2 cellular contexts compared by ENCODE assay signal in the genomic region with DNA sequence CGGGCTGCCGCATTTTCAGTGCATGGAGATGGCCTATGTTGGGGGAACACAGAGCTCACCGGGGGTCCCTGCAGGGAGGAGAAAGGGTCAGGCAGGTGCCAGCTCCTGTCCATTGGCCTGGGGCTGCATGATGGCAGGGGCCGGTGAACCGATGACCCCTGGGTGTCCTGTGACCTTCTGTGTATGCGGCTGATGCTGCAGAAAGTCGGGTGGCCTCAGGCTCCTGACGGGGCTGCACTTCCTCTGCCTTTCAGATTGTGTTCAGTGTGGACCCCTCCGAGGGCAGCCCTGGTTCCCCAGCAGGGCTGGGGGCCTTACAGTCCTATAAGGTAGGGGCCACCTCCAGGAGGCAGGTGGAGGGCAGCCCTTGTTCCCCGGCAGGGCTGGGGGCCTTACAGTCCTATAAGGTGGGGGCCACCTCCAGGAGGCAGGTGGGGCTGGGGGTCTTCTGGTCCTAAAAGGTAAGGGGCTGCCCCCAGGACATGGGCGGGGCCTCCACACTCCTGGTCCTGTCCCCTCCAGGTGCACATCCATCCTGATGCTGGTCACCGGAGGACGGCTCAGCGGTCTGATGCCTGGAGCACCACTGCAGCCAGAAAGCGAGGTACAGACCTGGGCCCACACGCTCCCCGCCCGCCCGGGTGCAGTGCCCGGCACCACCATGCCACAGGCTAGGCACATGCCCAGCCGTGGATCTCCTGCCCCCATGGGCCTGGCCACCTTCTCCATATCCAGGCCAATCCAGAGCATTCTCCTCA.
TF ChIP-seq lines count a peak whose summit lies in the region.

No MANE protein-coding gene starts in this region.

TF ChIP-seq in HepG2, 621 proteins besides CTCF, POLR2A, EP300 and RAD21:
- peak; percentile 33; the same call in 1 of the 2 replicates for TF ChIP-seq POLR2G (IDR thresholded peaks at IDR 0.05; ENCODE audit: low read depth, low read length)
- TF ChIP-seq ZBTB7A (CRISPR knock-in tag; IDR thresholded peaks at IDR 0.05), result no peak
- TF ChIP-seq ZC3H13 (CRISPR knock-in tag; IDR thresholded peaks at IDR 0.05), result 0 out of 2 replicates have a peak, but pooled peaks have one; percentile 43
- 0 out of 2 replicates have a peak, but pooled peaks have one; percentile 36 for TF ChIP-seq AKAP8 (CRISPR knock-in tag; IDR thresholded peaks at IDR 0.05)
- TF ChIP-seq AGO2 (optimal IDR thresholded peaks at IDR 0.05; ENCODE audit: low read depth, low read length), result peak; percentile 72
- TF ChIP-seq, protein P1, sequence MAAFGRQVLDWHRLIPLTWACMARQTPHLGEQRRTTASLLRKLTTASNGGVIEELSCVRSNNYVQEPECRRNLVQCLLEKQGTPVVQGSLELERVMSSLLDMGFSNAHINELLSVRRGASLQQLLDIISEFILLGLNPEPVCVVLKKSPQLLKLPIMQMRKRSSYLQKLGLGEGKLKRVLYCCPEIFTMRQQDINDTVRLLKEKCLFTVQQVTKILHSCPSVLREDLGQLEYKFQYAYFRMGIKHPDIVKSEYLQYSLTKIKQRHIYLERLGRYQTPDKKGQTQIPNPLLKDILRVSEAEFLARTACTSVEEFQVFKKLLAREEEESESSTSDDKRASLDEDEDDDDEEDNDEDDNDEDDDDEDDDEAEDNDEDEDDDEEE (CRISPR knock-in tag; IDR thresholded peaks at IDR 0.05), result no peak

TF ChIP-seq in SK-N-SH, 30 proteins besides CTCF, POLR2A, EP300 and RAD21:
- TF ChIP-seq, protein P2, sequence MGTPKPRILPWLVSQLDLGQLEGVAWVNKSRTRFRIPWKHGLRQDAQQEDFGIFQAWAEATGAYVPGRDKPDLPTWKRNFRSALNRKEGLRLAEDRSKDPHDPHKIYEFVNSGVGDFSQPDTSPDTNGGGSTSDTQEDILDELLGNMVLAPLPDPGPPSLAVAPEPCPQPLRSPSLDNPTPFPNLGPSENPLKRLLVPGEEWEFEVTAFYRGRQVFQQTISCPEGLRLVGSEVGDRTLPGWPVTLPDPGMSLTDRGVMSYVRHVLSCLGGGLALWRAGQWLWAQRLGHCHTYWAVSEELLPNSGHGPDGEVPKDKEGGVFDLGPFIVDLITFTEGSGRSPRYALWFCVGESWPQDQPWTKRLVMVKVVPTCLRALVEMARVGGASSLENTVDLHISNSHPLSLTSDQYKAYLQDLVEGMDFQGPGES (IDR thresholded peaks at IDR 0.05; ENCODE audit: low read depth, low read length), result no peak
- TF ChIP-seq RFX5 (IDR thresholded peaks at IDR 0.05; ENCODE audit: low read length), result no peak
- TF ChIP-seq, protein P3, sequence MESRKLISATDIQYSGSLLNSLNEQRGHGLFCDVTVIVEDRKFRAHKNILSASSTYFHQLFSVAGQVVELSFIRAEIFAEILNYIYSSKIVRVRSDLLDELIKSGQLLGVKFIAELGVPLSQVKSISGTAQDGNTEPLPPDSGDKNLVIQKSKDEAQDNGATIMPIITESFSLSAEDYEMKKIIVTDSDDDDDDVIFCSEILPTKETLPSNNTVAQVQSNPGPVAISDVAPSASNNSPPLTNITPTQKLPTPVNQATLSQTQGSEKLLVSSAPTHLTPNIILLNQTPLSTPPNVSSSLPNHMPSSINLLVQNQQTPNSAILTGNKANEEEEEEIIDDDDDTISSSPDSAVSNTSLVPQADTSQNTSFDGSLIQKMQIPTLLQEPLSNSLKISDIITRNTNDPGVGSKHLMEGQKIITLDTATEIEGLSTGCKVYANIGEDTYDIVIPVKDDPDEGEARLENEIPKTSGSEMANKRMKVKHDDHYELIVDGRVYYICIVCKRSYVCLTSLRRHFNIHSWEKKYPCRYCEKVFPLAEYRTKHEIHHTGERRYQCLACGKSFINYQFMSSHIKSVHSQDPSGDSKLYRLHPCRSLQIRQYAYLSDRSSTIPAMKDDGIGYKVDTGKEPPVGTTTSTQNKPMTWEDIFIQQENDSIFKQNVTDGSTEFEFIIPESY (IDR thresholded peaks at IDR 0.05; ENCODE audit: borderline replicate concordance, low read depth), result no peak
- TF ChIP-seq ELF1 (IDR thresholded peaks at IDR 0.05), result no peak
- TF ChIP-seq RCOR1 (IDR thresholded peaks at IDR 0.05; ENCODE audit: low read length), result no peak
- TF ChIP-seq TEAD4 (IDR thresholded peaks at IDR 0.05; ENCODE audit: borderline replicate concordance, insufficient read depth), result no peak
- TF ChIP-seq EZH2phosphoT487 (IDR thresholded peaks at IDR 0.05; ENCODE audit: borderline replicate concordance, low read depth), result no peak
- TF ChIP-seq, protein P4, sequence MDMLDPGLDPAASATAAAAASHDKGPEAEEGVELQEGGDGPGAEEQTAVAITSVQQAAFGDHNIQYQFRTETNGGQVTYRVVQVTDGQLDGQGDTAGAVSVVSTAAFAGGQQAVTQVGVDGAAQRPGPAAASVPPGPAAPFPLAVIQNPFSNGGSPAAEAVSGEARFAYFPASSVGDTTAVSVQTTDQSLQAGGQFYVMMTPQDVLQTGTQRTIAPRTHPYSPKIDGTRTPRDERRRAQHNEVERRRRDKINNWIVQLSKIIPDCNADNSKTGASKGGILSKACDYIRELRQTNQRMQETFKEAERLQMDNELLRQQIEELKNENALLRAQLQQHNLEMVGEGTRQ (IDR thresholded peaks at IDR 0.05; ENCODE audit: borderline replicate concordance, low read depth, low read length), result no peak
- TF ChIP-seq, protein P5, sequence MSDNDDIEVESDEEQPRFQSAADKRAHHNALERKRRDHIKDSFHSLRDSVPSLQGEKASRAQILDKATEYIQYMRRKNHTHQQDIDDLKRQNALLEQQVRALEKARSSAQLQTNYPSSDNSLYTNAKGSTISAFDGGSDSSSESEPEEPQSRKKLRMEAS (IDR thresholded peaks at IDR 0.05; ENCODE audit: low read depth), result no peak
- no peak for TF ChIP-seq YY1 (IDR thresholded peaks at IDR 0.05; ENCODE audit: low read depth)
